Comparison of ENCODE assay signal across 8 cellular contexts in the genomic region with DNA sequence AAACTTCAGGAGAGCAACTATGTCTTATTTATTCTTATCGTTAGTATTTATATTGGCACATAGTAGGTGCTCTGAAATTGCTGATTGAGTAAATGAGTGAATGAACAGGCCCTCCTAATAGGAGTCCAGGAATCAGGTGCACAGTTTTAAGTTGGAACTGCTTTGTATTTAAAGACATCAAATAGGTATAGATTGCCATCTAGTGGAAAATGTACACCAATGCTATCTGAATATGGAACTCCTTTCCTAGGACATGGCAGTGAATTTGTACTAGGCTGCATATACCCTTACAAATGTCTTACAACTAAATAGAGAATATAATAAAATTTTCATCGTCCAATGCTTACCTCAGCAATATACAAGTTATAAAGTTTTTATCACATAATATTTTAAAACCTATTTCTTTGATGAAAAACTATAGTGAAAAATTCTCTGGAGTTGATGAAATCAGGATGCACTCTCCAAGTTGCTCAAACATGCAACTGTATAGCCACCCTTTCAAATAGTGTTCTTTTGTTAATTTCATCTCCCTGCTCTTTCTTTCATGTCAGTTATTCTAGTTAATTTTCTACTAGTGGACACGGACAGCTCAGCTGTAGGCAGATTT.
DNase-seq lines count a peak whose midpoint lies in the region; ATAC-seq, FAIRE-seq and TF ChIP-seq lines count a peak whose summit lies in the region.

No MANE protein-coding gene starts in this region.

- peak; percentile 76 for ATAC-seq in HG03439 (IDR thresholded peaks at IDR 0.05; ENCODE audit: unreplicated experiment)

- H3K27me3 ChIP-seq in BE2C = no peaks in the 10 kb centered on the region

- no peaks in the 10 kb centered on the region for H3K9me3 Mint-ChIP-seq in activated T-helper 1 cell treated with anti-CD3 and anti-CD28 coated beads, Interleukin-12 subunit alpha, Interleukin-12 subunit beta, Interleukin-2, Interleukin-4 antibody, amounts not matched to agents 30 ng/mL and 10 ng/mL and 1 ng/mL, durations not matched to agents 14 hours and 24 hours and 36 hours

- peak; percentile 47 for TF ChIP-seq CTCF in BE2C (IDR thresholded peaks at IDR 0.05; ENCODE audit: low read depth, low read length)

- H3K4me1 Mint-ChIP-seq in activated T-helper 1 cell treated with anti-CD3 and anti-CD28 coated beads, Interleukin-12 subunit alpha, Interleukin-12 subunit beta, Interleukin-2, Interleukin-4 antibody, amounts not matched to agents 30 ng/mL and 10 ng/mL and 1 ng/mL, durations not matched to agents 14 hours and 24 hours and 36 hours (ENCODE audit: low read depth) = no peaks in the 10 kb centered on the region

- H3K27ac Mint-ChIP-seq in activated T-helper 1 cell treated with anti-CD3 and anti-CD28 coated beads, Interleukin-12 subunit alpha, Interleukin-12 subunit beta, Interleukin-2, Interleukin-4 antibody, amounts not matched to agents 30 ng/mL and 10 ng/mL and 1 ng/mL, durations not matched to agents 14 hours and 24 hours and 36 hours = no peak overlapping the region

- H3K4me3 Mint-ChIP-seq in activated T-helper 1 cell treated with anti-CD3 and anti-CD28 coated beads, Interleukin-12 subunit alpha, Interleukin-12 subunit beta, Interleukin-2, Interleukin-4 antibody, amounts not matched to agents 30 ng/mL and 10 ng/mL and 1 ng/mL, durations not matched to agents 14 hours and 24 hours and 36 hours = no peak overlapping the region

- H3K27me3 Mint-ChIP-seq in activated T-helper 1 cell treated with anti-CD3 and anti-CD28 coated beads, Interleukin-12 subunit alpha, Interleukin-12 subunit beta, Interleukin-2, Interleukin-4 antibody, amounts not matched to agents 30 ng/mL and 10 ng/mL and 1 ng/mL, durations not matched to agents 14 hours and 24 hours and 36 hours (ENCODE audit: insufficient read depth) = peaks cover 4% of the 10 kb centered on the region

- H3K36me3 ChIP-seq in BE2C = no peaks in the 10 kb centered on the region

- FAIRE-seq in endometrium (lab: Jason Lieb, UNC) = peak; percentile 89

- intact Hi-C loops in activated T-helper 1 cell treated with anti-CD3 and anti-CD28 coated beads, Interleukin-12 subunit alpha, Interleukin-12 subunit beta, Interleukin-2, Interleukin-4 antibody, amounts not matched to agents 30 ng/mL and 10 ng/mL and 1 ng/mL, durations not matched to agents 14 hours and 24 hours and 36 hours (cut with micrococcal nuclease) = no loop called here

- H3K4me3 ChIP-seq in BE2C (ENCODE audit: low read depth, low read length) = no peak overlapping the region

- no peaks in the 10 kb centered on the region for H3K36me3 Mint-ChIP-seq in activated T-helper 1 cell treated with anti-CD3 and anti-CD28 coated beads, Interleukin-12 subunit alpha, Interleukin-12 subunit beta, Interleukin-2, Interleukin-4 antibody, amounts not matched to agents 30 ng/mL and 10 ng/mL and 1 ng/mL, durations not matched to agents 14 hours and 24 hours and 36 hours (ENCODE audit: low read depth)

- no peaks in the 10 kb centered on the region for H3K4me1 ChIP-seq in BE2C

- no peaks in the 10 kb centered on the region for H3K9me3 ChIP-seq in BE2C

- DNase-seq in BE2C (no peak), GM19240 (ENCODE audit: insufficient read length, low spot score) (peak; percentile 1), NCI-H748 treated with DMSO at 0.1 percent for 48 hours (lab: John Stamatoyannopoulos, UW) (peak; percentile 79), pons (ENCODE audit: low spot score) (peak; percentile 70), epidermal melanocyte (ENCODE audit: insufficient read length, low spot score) (no peak)
- no peak for DNase-seq in activated T-helper 1 cell treated with anti-CD3 and anti-CD28 coated beads, Interleukin-12 subunit alpha, Interleukin-12 subunit beta, Interleukin-2, Interleukin-4 antibody, amounts not matched to agents 30 ng/mL and 10 ng/mL and 1 ng/mL, durations not matched to agents 14 hours and 24 hours and 36 hours (ENCODE audit: low spot score)

Comparison
In these comparisons a context has a peak if more than half of its experiments do, and no peak if none do; other contexts are left out.
1. DNase-seq: peak in GM19240 (single experiment), NCI-H748 treated with DMSO at 0.1 percent for 48 hours (single experiment) and pons (single experiment); none in BE2C (single experiment), activated T-helper 1 cell treated with anti-CD3 and anti-CD28 coated beads, Interleukin-12 subunit alpha, Interleukin-12 subunit beta, Interleukin-2, Interleukin-4 antibody, amounts not matched to agents 30 ng/mL and 10 ng/mL and 1 ng/mL, durations not matched to agents 14 hours and 24 hours and 36 hours (single experiment) and epidermal melanocyte (single experiment).